17 cellular contexts compared by ENCODE assay signal in genomic region chr6:126539022-126539421, GRCh38.
DNase-seq lines count a peak whose midpoint lies in the region; ATAC-seq, FAIRE-seq and TF ChIP-seq lines count a peak whose summit lies in the region.
"Had no signal": no experiment of that assay in that cellular context is flagged by ENCODE, and none has a peak within 500 bp of the region (broad histone marks: within the 10 kb centered on the region; RNA-seq: fewer than 3 reads in every experiment).

No MANE protein-coding gene starts in this region.

- DNase-seq in A549 (ENCODE audit: low read depth in 1 of 2, low spot score in 1 of 2), result peak; percentile 11 to 39
- peak; percentile 56 for DNase-seq in HS-27A (ENCODE audit: low read depth)
- peak; percentile 27 for DNase-seq in amniotic stem cell (lab: John Stamatoyannopoulos, UW)
- DNase-seq in foreskin fibroblast, result peak; percentile 67 to 86
- DNase-seq in dorsolateral prefrontal cortex, result no peak
- no peak for DNase-seq in small intestine
- DNase-seq: activated CD4-positive, CD25-positive, alpha-beta regulatory T cell treated with anti-CD3 and anti-CD28 coated beads, Interleukin-2, amount 50 U/mL, for 72 hours; activated T-cell treated with anti-CD3 and anti-CD28 coated beads, Interleukin-2, amount 50 U/mL, for 1 hour; effector CD4-positive, alpha-beta T cell; Kasumi-1; NCI-H1930; nucleus accumbens had no signal

- intact Hi-C loops in dorsolateral prefrontal cortex (cut with DNase I), result no loop called here

- no peak for TF ChIP-seq EP300 in A549 (IDR thresholded peaks at IDR 0.05)

- H3K36me3 ChIP-seq in small intestine (ENCODE audit: control insufficient read depth in 2 of 2, insufficient read depth in 2 of 2, low read length in 2 of 2), result no peaks in the 10 kb centered on the region
- H3K36me3 ChIP-seq: tibial nerve had no signal

- ATAC-seq in A549, result peak; percentile 80 to 81; a peak in 5 of 6 replicates
- no peak for ATAC-seq in esophagus mucosa
- no peak for ATAC-seq in HG03039 (IDR thresholded peaks at IDR 0.05; ENCODE audit: unreplicated experiment)

- H3K27me3 ChIP-seq in dorsolateral prefrontal cortex (peaks cover 0 to 4% (median 0%) of the 10 kb centered on the region in 45 donors), small intestine (ENCODE audit: control insufficient read depth in 2 of 2, insufficient read depth in 2 of 2, low read length in 2 of 2) (no peaks in the 10 kb centered on the region)
- H3K27me3 ChIP-seq: tibial nerve had no signal

- H3K4me1 ChIP-seq in A549 (peaks cover 12% of the 10 kb centered on the region; the same call in 2 of the 3 replicates), small intestine (ENCODE audit: control insufficient read depth in 2 of 2, insufficient read depth in 1 of 2, low read depth in 1 of 2, low read length in 1 of 2) (no peaks in the 10 kb centered on the region)

- POLR2A ChIA-PET in A549 (lab: Yijun Ruan, JAX), result no interaction called here

- H3K9me3 ChIP-seq in A549, result no peaks in the 10 kb centered on the region
- H3K9me3 ChIP-seq in small intestine (ENCODE audit: control insufficient read depth, low read depth), result no peaks in the 10 kb centered on the region
- H3K9me3 ChIP-seq: tibial nerve had no signal

- CTCF ChIA-PET in A549 (lab: Yijun Ruan, JAX), result no interaction called here

- FAIRE-seq in A549 (lab: Jason Lieb, UNC), result no peak
- no peak for FAIRE-seq in small intestine (lab: Jason Lieb, UNC)
- FAIRE-seq: GM12891 had no signal

- no peak overlapping the region for H3K4me3 ChIP-seq in A549
- no peak overlapping the region for H3K4me3 ChIP-seq in foreskin fibroblast (ENCODE audit: low read depth in 1 of 2, low read length in 2 of 2)
- no peak overlapping the region for H3K4me3 ChIP-seq in dorsolateral prefrontal cortex
- H3K4me3 ChIP-seq in small intestine (ENCODE audit: low read depth in 1 of 2, low read length in 2 of 2), result no peak overlapping the region
- H3K4me3 ChIP-seq: lung, tibial nerve had no signal

- no peak for TF ChIP-seq RAD21 in A549 (conservative IDR thresholded peaks at IDR 0.05 in 1 of 2, IDR thresholded peaks at IDR 0.05 in 1 of 2)

- no peak overlapping the region for H3K27ac ChIP-seq in A549
- H3K27ac ChIP-seq in dorsolateral prefrontal cortex, result no peak overlapping the region
- H3K27ac ChIP-seq in small intestine (ENCODE audit: low read depth in 1 of 2, low read length in 1 of 2), result no peak overlapping the region
- H3K27ac ChIP-seq: tibial nerve had no signal

- peak overlapping the region; percentile 28; the same call in 2 of the 3 replicates for H3K4me2 ChIP-seq in A549

- no peak for TF ChIP-seq CTCF in A549 (IDR thresholded peaks at IDR 0.05)
- TF ChIP-seq CTCF in foreskin fibroblast (IDR thresholded peaks at IDR 0.05; ENCODE audit: low read depth, low read length), result no peak
- no peak for TF ChIP-seq CTCF in dorsolateral prefrontal cortex (IDR thresholded peaks at IDR 0.05 in 54 of 56, conservative IDR thresholded peaks at IDR 0.05 in 2 of 56; ENCODE audit: low read depth in 1 of 56, partially characterized antibody in 56 of 56)

- TF ChIP-seq POLR2A in A549 (IDR thresholded peaks at IDR 0.05; ENCODE audit: low read length), result no peak

TF ChIP-seq in A549, 52 proteins besides CTCF, POLR2A, EP300 and RAD21:
- TF ChIP-seq JUNB (IDR thresholded peaks at IDR 0.05) (peak; percentile 77), HES2 (IDR thresholded peaks at IDR 0.05) (no peak), FOSL2 (IDR thresholded peaks at IDR 0.05) (peak; percentile 86), FOSL2 (CRISPR knock-in tag; IDR thresholded peaks at IDR 0.05) (peak; percentile 90)
TF ChIP-seq in A549: peak in this region for 2.

Comparison
In these comparisons a context has a peak if more than half of its experiments do, and no peak if none do; other contexts are left out.
1. ATAC-seq: peak in A549 (2 of 2); none in esophagus mucosa (single experiment) and HG03039 (single experiment).
2. DNase-seq: peak in A549 (2 of 2), HS-27A (single experiment), amniotic stem cell (single experiment) and foreskin fibroblast (2 of 2); none in dorsolateral prefrontal cortex (0 of 10) and small intestine (single experiment).